ENCODE assay signal across 22 cellular contexts in the genomic region with DNA sequence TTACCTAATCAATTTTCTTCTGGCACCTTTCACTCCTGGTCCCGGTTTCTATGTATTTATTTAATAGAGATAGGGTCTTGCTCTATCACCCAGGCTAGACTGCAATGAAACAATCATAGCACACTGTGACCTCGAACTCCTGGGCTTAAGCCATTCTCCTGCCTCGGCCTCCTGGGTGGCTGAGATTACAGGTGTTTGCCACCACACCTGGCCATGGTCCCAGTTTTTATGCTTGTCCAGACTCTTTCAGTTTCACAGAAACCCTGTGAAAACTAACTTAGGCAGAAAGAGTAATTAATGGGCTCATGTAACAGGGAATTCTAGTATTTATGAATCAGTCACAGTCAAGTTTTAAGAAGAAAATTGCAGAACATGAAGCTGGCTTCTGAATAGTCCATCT.
"Had no signal": no experiment of that assay in that cellular context is flagged by ENCODE, and none has a peak within 500 bp of the region (broad histone marks: within the 10 kb centered on the region; RNA-seq: fewer than 3 reads in every experiment).

No MANE protein-coding gene starts in this region.

- H3K27me3 Mint-ChIP-seq: activated naive CD8-positive, alpha-beta T cell treated with anti-CD3 and anti-CD28 coated beads, Interleukin-2, amount 10 ng/mL, durations not matched to agents 7 days and 5 days; stimulated activated naive CD8-positive, alpha-beta T cell treated with anti-CD3 and anti-CD28 coated beads, Interleukin-15, Interleukin-2, amounts not matched to agents 100 ng/mL and 50 ng/mL, for 24 hours had no signal

- ATAC-seq: gastroesophageal sphincter, lower lobe of right lung, natural killer cell, psoas muscle, WTC11 had no signal

- H3K9me3 ChIP-seq: gastroesophageal sphincter, heart left ventricle, lower lobe of right lung, ovary, psoas muscle, right atrium auricular region, tibial artery had no signal

- H3K4me3 Mint-ChIP-seq: activated naive CD4-positive, alpha-beta T cell treated with anti-CD3 and anti-CD28 coated beads for 36 hours; activated naive CD8-positive, alpha-beta T cell treated with anti-CD3 and anti-CD28 coated beads, Interleukin-2, amount 10 ng/mL, durations not matched to agents 7 days and 5 days; activated T-cell treated with anti-CD3 and anti-CD28 coated beads, Interleukin-2, amount 50 U/mL, for 72 hours; natural killer cell; stimulated activated naive CD8-positive, alpha-beta T cell treated with anti-CD3 and anti-CD28 coated beads, Interleukin-15, Interleukin-2, amounts not matched to agents 100 ng/mL and 50 ng/mL, for 24 hours; WTC11 had no signal

- H3K36me3 Mint-ChIP-seq: natural killer cell, WTC11 had no signal

- H3K27ac ChIP-seq: epithelial cell of prostate, gastroesophageal sphincter, heart left ventricle, lower lobe of right lung, ovary, psoas muscle, right atrium auricular region had no signal

- H3K4me3 ChIP-seq: gastroesophageal sphincter, heart left ventricle, lower lobe of right lung, ovary, psoas muscle, right atrium auricular region, tibial artery had no signal

- H3K27ac Mint-ChIP-seq: activated naive CD4-positive, alpha-beta T cell treated with anti-CD3 and anti-CD28 coated beads for 36 hours; activated naive CD8-positive, alpha-beta T cell treated with anti-CD3 and anti-CD28 coated beads, Interleukin-2, amount 10 ng/mL, durations not matched to agents 7 days and 5 days; activated T-cell treated with anti-CD3 and anti-CD28 coated beads, Interleukin-2, amount 50 U/mL, for 72 hours; natural killer cell; stimulated activated naive CD8-positive, alpha-beta T cell treated with anti-CD3 and anti-CD28 coated beads, Interleukin-15, Interleukin-2, amounts not matched to agents 100 ng/mL and 50 ng/mL, for 24 hours; WTC11 had no signal

- DNase-seq: activated CD4-positive, alpha-beta T cell treated with anti-CD3 and anti-CD28 coated beads, Interleukin-2, amount 50 U/mL, for 4 hours; activated effector memory CD4-positive, alpha-beta T cell treated with Interleukin-2 at 50 U/mL for 16 hours; activated naive CD4-positive, alpha-beta T cell treated with anti-CD3 and anti-CD28 coated beads for 36 hours; activated naive CD8-positive, alpha-beta T cell treated with anti-CD3 and anti-CD28 coated beads, Interleukin-2, amount 10 ng/mL, durations not matched to agents 7 days and 5 days; activated T-cell treated with anti-CD3 and anti-CD28 coated beads, Interleukin-2, amount 50 U/mL, for 72 hours; amniotic stem cell; cerebellar nuclear complex; cortex of kidney; heart left ventricle; kidney; lower lobe of right lung; natural killer cell; ovary; psoas muscle; stimulated activated CD4-positive, alpha-beta T cell treated with anti-CD3 and anti-CD28 coated beads, Interleukin-4, amount 100 ng/mL, for 4 hours; T-helper 9 cell; tibial artery had no signal

- H3K4me1 ChIP-seq: psoas muscle had no signal

- H3K36me3 ChIP-seq: gastroesophageal sphincter, heart left ventricle, lower lobe of right lung, ovary, right atrium auricular region, tibial artery had no signal

- H3K9me3 Mint-ChIP-seq: activated naive CD8-positive, alpha-beta T cell treated with anti-CD3 and anti-CD28 coated beads, Interleukin-2, amount 10 ng/mL, durations not matched to agents 7 days and 5 days; natural killer cell; WTC11 had no signal

- H3K27me3 ChIP-seq: gastroesophageal sphincter, heart left ventricle, ovary, right atrium auricular region, tibial artery had no signal

- H3K4me1 Mint-ChIP-seq: natural killer cell had no signal
